ENCODE assay signal across 1 cellular context in genomic region chr17:57694051-57694450, GRCh38.
TF ChIP-seq lines count a peak whose summit lies in the region.

No MANE protein-coding gene starts in this region.

TF ChIP-seq in A549, 52 proteins besides CTCF, POLR2A, EP300 and RAD21 (continued from another document):
- TF ChIP-seq TP53 (CRISPR knock-in tag; IDR thresholded peaks at IDR 0.05) (no peak), ZSCAN20 (CRISPR knock-in tag; IDR thresholded peaks at IDR 0.05) (no peak), RNF2 (IDR thresholded peaks at IDR 0.05; ENCODE audit: borderline replicate concordance, low read depth) (no peak), KDM1A (IDR thresholded peaks at IDR 0.05; ENCODE audit: low read depth) (no peak), SREBF2 (IDR thresholded peaks at IDR 0.05) (no peak), HES2 (IDR thresholded peaks at IDR 0.05) (no peak), BHLHE40 (IDR thresholded peaks at IDR 0.05; ENCODE audit: low read depth, low read length) (no peak)
TF ChIP-seq in A549: peak in this region for 0.
